Comparison of ENCODE assay signal across 7 cellular contexts in the genomic region with DNA sequence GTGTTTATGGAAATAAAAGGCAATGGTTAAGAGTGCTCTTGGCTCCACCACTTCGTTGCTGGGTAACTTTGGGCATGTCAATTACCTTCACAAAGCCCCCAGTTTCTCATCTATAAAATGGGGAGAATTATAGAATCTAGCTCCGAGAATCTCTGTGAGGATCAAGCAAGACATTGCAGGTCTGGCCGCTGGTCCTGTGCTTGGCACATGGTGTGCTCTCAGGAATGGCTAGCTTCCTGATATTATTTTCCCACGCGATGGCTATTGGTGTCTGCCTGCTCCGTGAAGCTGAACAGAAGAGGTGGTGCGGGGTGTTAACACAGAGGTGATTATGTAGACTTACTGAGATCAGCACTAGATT. TPM values are rescaled to one million over a fixed set of nuclear protein-coding genes. Genes with fewer than 3 reads are reported as not detected.
"Had no signal": no experiment of that assay in that cellular context is flagged by ENCODE, and none has a peak within 500 bp of the region (broad histone marks: within the 10 kb centered on the region; RNA-seq: fewer than 3 reads in every experiment).

No MANE protein-coding gene starts in this region.

- DNase-seq: GDM1, GF-D8 had no signal

- FAIRE-seq: G401.6, GM12878, GM12891, GM18507, GM19239 had no signal

- H3K4me3 ChIP-seq: GM12878 had no signal

RNA-seq across cellular contexts. Expression of a gene that starts 57.0 kb away (rescaled TPM):
- total RNA-seq: GM12878 had no signal
- polyA plus RNA-seq: GM12878 had no signal
